Comparison of ENCODE assay signal across 8 cellular contexts in the genomic region with DNA sequence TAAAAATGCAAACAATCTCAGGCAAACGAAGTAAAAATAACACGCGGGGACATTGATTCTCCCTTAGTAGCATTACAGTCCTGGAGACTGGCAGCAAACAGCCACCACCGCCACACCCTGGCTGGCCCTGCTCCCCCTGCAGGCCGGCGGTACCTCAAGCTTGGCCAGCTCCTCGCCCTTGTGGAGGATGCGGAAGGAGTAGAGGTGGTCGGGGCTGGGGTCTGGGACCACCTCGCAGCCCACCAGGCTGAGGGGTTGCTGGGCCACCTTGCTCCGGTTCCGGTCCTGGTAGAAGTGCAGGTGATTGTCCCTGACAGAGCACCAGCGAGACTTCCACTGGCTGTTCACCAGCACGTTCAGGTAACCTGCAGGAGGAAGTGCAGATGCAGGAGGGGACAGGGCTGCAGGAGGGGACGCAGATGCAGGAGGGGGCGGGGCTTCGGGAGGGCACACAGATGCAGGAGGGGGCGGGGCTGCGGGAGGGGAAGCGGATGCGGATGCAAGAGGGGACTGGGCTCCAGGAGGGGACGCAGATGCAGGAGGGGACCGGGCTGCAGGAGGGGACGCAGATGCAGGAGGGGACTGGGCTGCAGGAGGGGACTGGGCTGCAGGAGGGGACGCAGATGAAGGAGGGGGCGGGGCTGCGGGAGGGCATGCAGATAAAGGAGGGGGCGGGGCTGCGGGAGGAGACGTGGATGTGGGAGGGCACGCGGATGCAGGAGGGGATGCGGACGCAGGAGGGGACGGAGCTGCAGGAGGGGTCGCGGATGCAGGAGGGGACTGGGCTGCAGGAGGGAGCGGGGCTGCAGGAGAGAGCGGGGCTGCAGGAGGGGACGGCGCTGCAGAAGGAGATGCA.
DNase-seq lines count a peak whose midpoint lies in the region; TF ChIP-seq lines count a peak whose summit lies in the region.

No MANE protein-coding gene starts in this region.

- no peaks in the 10 kb centered on the region; the same call in 1 of the 2 replicates for H3K4me1 ChIP-seq in H9 (ENCODE audit: insufficient read depth, low read length)

- H3K9me3 Mint-ChIP-seq in H9 (no peaks in the 10 kb centered on the region), mesothelial cell of epicardium (no peaks in the 10 kb centered on the region)

- H3K79me2 ChIP-seq in H9 (ENCODE audit: insufficient read depth, low read length), result no peaks in the 10 kb centered on the region

- DNase-seq in GM10248 (ENCODE audit: extremely low spot score), result peak; percentile 62
- DNase-seq in H9, result peak; percentile 92
- peak; percentile 40 for DNase-seq in NCI-H1048 (lab: John Stamatoyannopoulos, UW)
- DNase-seq in activated CD4-positive, CD25-positive, alpha-beta regulatory T cell treated with anti-CD3 and anti-CD28 coated beads, Interleukin-2, amount 50 U/mL, for 72 hours, result peak; percentile 56
- peak; percentile 77 for DNase-seq in coronary artery (ENCODE audit: low spot score)
- DNase-seq in mesothelial cell of epicardium (ENCODE audit: low spot score in 2 of 2, unreplicated experiment in 2 of 2), result no peak
- DNase-seq in stimulated activated CD8-positive, alpha-beta memory T cell treated with anti-CD3 and anti-CD28 coated beads, Interleukin-4, amount 100 ng/mL, for 4 hours (ENCODE audit: low read depth in 2 of 2, low spot score in 1 of 2), result peak; percentile 10 to 19
- no peak for DNase-seq in H4 (ENCODE audit: low spot score)

- H3K18ac ChIP-seq in H9 (ENCODE audit: insufficient read length, low read depth, low read length), result no peak overlapping the region

- H3K27ac ChIP-seq in H9 (ENCODE audit: insufficient read length, low read depth, low read length), result no peak overlapping the region
- peak overlapping the region; percentile 51 to 76 for H3K27ac ChIP-seq in coronary artery

- H3K4me3 ChIP-seq in coronary artery, result peak overlapping the region; percentile 66

- H3K79me1 ChIP-seq in H9 (ENCODE audit: insufficient read depth, low read depth, low read length, poor library complexity, severe bottlenecking), result no peaks in the 10 kb centered on the region

- no peak overlapping the region for H2BK12ac ChIP-seq in H9 (ENCODE audit: insufficient read length, low read depth, low read length)

- no peak overlapping the region for H3K27ac Mint-ChIP-seq in H9
- H3K27ac Mint-ChIP-seq in mesothelial cell of epicardium, result peak overlapping the region; percentile 27

- no peak overlapping the region for H4K91ac ChIP-seq in H9 (ENCODE audit: insufficient read length, low read depth, low read length)

- peak overlapping the region; percentile 64 for H3K4me2 ChIP-seq in H9 (ENCODE audit: insufficient read depth, insufficient read length, low read length)

- no peaks in the 10 kb centered on the region for H3K9me3 ChIP-seq in H9 (ENCODE audit: control insufficient read depth, low read depth, low read length)

- H4K8ac ChIP-seq in H9 (replicated peaks; ENCODE audit: insufficient read length, low read depth, low read length), result no peak overlapping the region

- no CpG with 5 or more reads among the region's 41 CpGs for WGBS in H9 (ENCODE audit: extremely low coverage, insufficient read length, low lambda C conversion rate)

- POLR2A ChIA-PET in GM10248 (lab: Yijun Ruan, JAX), result no interaction called here

- no peak overlapping the region for H3K4ac ChIP-seq in H9 (ENCODE audit: low read depth, low read length)

- H3K23ac ChIP-seq in H9 (ENCODE audit: insufficient read length, low read depth, low read length), result no peak overlapping the region

- H3K56ac ChIP-seq in H9 (ENCODE audit: insufficient read length, low read depth, low read length), result no peak overlapping the region

- no peak overlapping the region for H2BK120ac ChIP-seq in H9 (ENCODE audit: low read depth, low read length, poor library complexity, severe bottlenecking)

- peaks cover 8% of the 10 kb centered on the region in 2 experiments for H3K4me1 Mint-ChIP-seq in H9
- H3K4me1 Mint-ChIP-seq in mesothelial cell of epicardium, result peaks cover 8% of the 10 kb centered on the region

- TF ChIP-seq CTCF in GM10248 (IDR thresholded peaks at IDR 0.05; ENCODE audit: control extremely low read depth, extremely low read depth, low read depth, missing control alignments) (peak; percentile 72), H9 (conservative IDR thresholded peaks at IDR 0.05) (peak; percentile 64), coronary artery (IDR thresholded peaks at IDR 0.05) (peak; percentile 27), mesothelial cell of epicardium (IDR thresholded peaks at IDR 0.05; ENCODE audit: unreplicated experiment) (no peak)

- H3K27me3 Mint-ChIP-seq in H9 (ENCODE audit: low read depth), result peaks cover 13% of the 10 kb centered on the region
- peaks cover 10% of the 10 kb centered on the region for H3K27me3 Mint-ChIP-seq in mesothelial cell of epicardium (ENCODE audit: low read depth)

- H3K9ac ChIP-seq in H9 (ENCODE audit: extremely low read depth, insufficient read length, low read length), result no peak overlapping the region

- no peak overlapping the region for H3T11ph ChIP-seq in H9 (ENCODE audit: low read length)

- no peaks in the 10 kb centered on the region for H3K36me3 Mint-ChIP-seq in H9 (ENCODE audit: insufficient read depth in 1 of 3, low read depth in 3 of 3)
- H3K36me3 Mint-ChIP-seq in mesothelial cell of epicardium, result no peaks in the 10 kb centered on the region

- H2AK5ac ChIP-seq in H9 (ENCODE audit: insufficient read length, low read length), result no peak overlapping the region

- no peak overlapping the region for H2AFZ ChIP-seq in H9 (ENCODE audit: low read length)

- no peak overlapping the region for H3K14ac ChIP-seq in H9 (ENCODE audit: insufficient read depth, low read length)

- H3K27me3 ChIP-seq in H9 (ENCODE audit: insufficient read depth, low read length), result no peaks in the 10 kb centered on the region

- CTCF ChIA-PET in GM10248 (lab: Yijun Ruan, JAX), result interaction anchor here (0.7 to 3.1 kb wide), 70 partner anchors 8 to 825 kb away, joined by 3 to 40 read pairs (median 7); a partner anchor contains a TSS

- H2BK20ac ChIP-seq in H9 (ENCODE audit: low read depth, low read length, poor library complexity, severe bottlenecking), result no peak overlapping the region

- no peak overlapping the region for H2BK5ac ChIP-seq in H9 (ENCODE audit: insufficient read length, low read length)

- no peaks in the 10 kb centered on the region for H4K20me1 ChIP-seq in H9 (ENCODE audit: control insufficient read depth, insufficient read depth, insufficient read length)

- H4K5ac ChIP-seq in H9 (ENCODE audit: insufficient read length, low read depth, low read length), result no peak overlapping the region

- H3K4me3 Mint-ChIP-seq in H9 (peak overlapping the region; percentile 77 to 90), mesothelial cell of epicardium (peak overlapping the region; percentile 68)

- H2BK15ac ChIP-seq in H9 (ENCODE audit: low read depth, low read length), result no peak overlapping the region

- H3K23me2 ChIP-seq in H9 (ENCODE audit: insufficient read length, low read depth, low read length, poor library complexity, severe bottlenecking), result peaks cover 6% of the 10 kb centered on the region

Comparison
In these comparisons a context has a peak if more than half of its experiments do, and no peak if none do; other contexts are left out.
1. DNase-seq: peak in GM10248 (single experiment), H9 (single experiment), NCI-H1048 (single experiment), activated CD4-positive, CD25-positive, alpha-beta regulatory T cell treated with anti-CD3 and anti-CD28 coated beads, Interleukin-2, amount 50 U/mL, for 72 hours (single experiment), coronary artery (single experiment) and stimulated activated CD8-positive, alpha-beta memory T cell treated with anti-CD3 and anti-CD28 coated beads, Interleukin-4, amount 100 ng/mL, for 4 hours (2 of 2); none in mesothelial cell of epicardium (0 of 2) and H4 (single experiment).